ENCODE assay signal across 9 cellular contexts in the genomic region with DNA sequence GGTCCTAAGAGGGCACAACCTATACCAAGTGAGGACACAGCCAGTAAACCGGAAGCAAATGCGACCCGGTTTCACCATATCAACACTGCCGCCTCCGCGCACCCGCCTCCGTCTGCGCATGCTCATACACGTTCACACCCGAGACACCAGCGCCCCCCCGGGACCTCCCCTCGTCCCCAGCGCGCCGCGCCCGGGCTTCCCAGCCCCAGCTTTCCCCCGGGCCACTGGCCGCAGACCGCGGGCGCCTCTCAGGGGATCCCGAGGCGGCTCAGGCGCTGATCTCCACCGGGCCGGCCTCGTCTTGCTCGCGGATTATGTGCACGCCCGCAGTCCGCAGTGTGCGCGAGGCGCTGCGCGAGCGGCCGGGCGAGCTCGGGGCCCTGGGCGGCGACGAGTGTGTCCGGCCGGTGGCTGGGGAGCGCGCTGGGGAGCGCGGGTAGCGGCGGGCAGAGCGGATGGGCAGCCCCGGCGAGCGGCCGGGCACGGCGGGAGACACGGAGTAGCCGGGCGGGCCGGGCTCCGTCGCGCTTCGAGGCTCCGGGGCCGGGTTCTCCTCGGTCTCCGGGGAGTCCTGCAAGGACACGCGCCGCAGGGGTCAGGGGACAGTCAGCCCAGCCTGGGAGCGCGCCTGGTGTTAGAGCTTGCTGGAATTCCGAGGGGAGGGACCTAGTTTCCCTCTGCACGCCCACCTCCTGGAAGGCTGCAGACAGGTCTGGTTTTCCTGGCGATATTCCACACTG. TPM values are rescaled to one million over a fixed set of nuclear protein-coding genes. Genes with fewer than 3 reads are reported as not detected.
DNase-seq lines count a peak whose midpoint lies in the region; FAIRE-seq and TF ChIP-seq lines count a peak whose summit lies in the region.
"Had no signal": no experiment of that assay in that cellular context is flagged by ENCODE, and none has a peak within 500 bp of the region (broad histone marks: within the 10 kb centered on the region; RNA-seq: fewer than 3 reads in every experiment).

No MANE protein-coding gene starts in this region.

- peak overlapping the region in 1 of 2 donors; percentile 55 for H3K27ac ChIP-seq in small intestine (ENCODE audit: low read depth in 1 of 2, low read length in 1 of 2)

- H3K4me1 ChIP-seq in iPS-15b (ENCODE audit: control insufficient read depth, insufficient read depth, low read length) (peaks cover 3% of the 10 kb centered on the region), small intestine (ENCODE audit: control insufficient read depth in 2 of 2, insufficient read depth in 1 of 2, low read depth in 1 of 2, low read length in 1 of 2) (no peaks in the 10 kb centered on the region)

- CTCF ChIA-PET in AG04449 (lab: Yijun Ruan, JAX) (interaction anchor here (1.0 to 2.0 kb wide), 8 partner anchors 10 to 48 kb away, joined by 3 to 8 read pairs (median 4); a partner anchor contains a TSS), HEK293T (lab: Yijun Ruan, JAX) (interaction anchor here (0.6 kb wide), 1 partner anchor 34 kb away, joined by 3 read pairs; no protein-coding TSS in a partner anchor)

- H3K9me3 ChIP-seq in iPS-15b (ENCODE audit: control insufficient read depth, insufficient read depth, low read length) (no peaks in the 10 kb centered on the region), small intestine (ENCODE audit: control insufficient read depth, low read depth) (no peaks in the 10 kb centered on the region)

- FAIRE-seq in small intestine (lab: Jason Lieb, UNC) = no peak

- peaks cover 3% of the 10 kb centered on the region for H3K4me1 Mint-ChIP-seq in T-helper 1 cell treated with Interleukin-12 subunit alpha and Interleukin-12 subunit beta and Interleukin-4 antibody, amounts not matched to agents 30 μg/mL and 1 μg/mL, for 36 hours (ENCODE audit: low read depth)

- 7 to 19% (median 13%) methylated on average over 65 to 82 of the region's 82 CpGs for WGBS in small intestine, 3 donors

- POLR2A ChIA-PET in AG04449 (lab: Yijun Ruan, JAX) = interaction anchor here (1.3 to 1.8 kb wide), 2 partner anchors 21 to 299 kb away, joined by 5 read pairs; a partner anchor contains a TSS
- POLR2A ChIA-PET in HEK293T (lab: Yijun Ruan, JAX) = no interaction called here

- H3K27me3 Mint-ChIP-seq in T-helper 1 cell treated with Interleukin-12 subunit alpha and Interleukin-12 subunit beta and Interleukin-4 antibody, amounts not matched to agents 30 μg/mL and 1 μg/mL, for 36 hours (ENCODE audit: low read depth) = peaks cover 21% of the 10 kb centered on the region

- DNase-seq in AG04449 (ENCODE audit: low read depth, low spot score) = no peak
- peak; percentile 31 for DNase-seq in HEK293T (ENCODE audit: extremely low spot score)
- peak; percentile 88 for DNase-seq in astrocyte of the hippocampus (ENCODE audit: low read depth, low spot score)
- peak; percentile 5 for DNase-seq in small intestine
- DNase-seq in NCI-H187 treated with DMSO at 0.1 percent for 48 hours (lab: John Stamatoyannopoulos, UW) = no peak
- no peak for DNase-seq in SHP77 treated with DMSO at 0.1 percent for 48 hours (lab: John Stamatoyannopoulos, UW)
- DNase-seq: DND-41 had no signal

- no peaks in the 10 kb centered on the region for H3K9me3 Mint-ChIP-seq in T-helper 1 cell treated with Interleukin-12 subunit alpha and Interleukin-12 subunit beta and Interleukin-4 antibody, amounts not matched to agents 30 μg/mL and 1 μg/mL, for 36 hours

- peak; percentile 5 for TF ChIP-seq CTCF in AG04449 (IDR thresholded peaks at IDR 0.05; ENCODE audit: insufficient read depth, low read length, missing control alignments)

- no peak overlapping the region for H3K9ac ChIP-seq in iPS-15b (ENCODE audit: low read depth, low read length)

- H3K4me3 ChIP-seq in AG04449 (ENCODE audit: low read depth, low read length) (peak overlapping the region; percentile 54), iPS-15b (ENCODE audit: low read depth, low read length) (peak overlapping the region; percentile 45), small intestine (ENCODE audit: low read depth in 1 of 2, low read length in 2 of 2) (peak overlapping the region in 1 of 2 donors; percentile 47)

- H3K36me3 Mint-ChIP-seq in T-helper 1 cell treated with Interleukin-12 subunit alpha and Interleukin-12 subunit beta and Interleukin-4 antibody, amounts not matched to agents 30 μg/mL and 1 μg/mL, for 36 hours (ENCODE audit: low read depth) = no peaks in the 10 kb centered on the region

- H3K27ac Mint-ChIP-seq in T-helper 1 cell treated with Interleukin-12 subunit alpha and Interleukin-12 subunit beta and Interleukin-4 antibody, amounts not matched to agents 30 μg/mL and 1 μg/mL, for 36 hours = no peak overlapping the region

- H3K4me3 Mint-ChIP-seq in T-helper 1 cell treated with Interleukin-12 subunit alpha and Interleukin-12 subunit beta and Interleukin-4 antibody, amounts not matched to agents 30 μg/mL and 1 μg/mL, for 36 hours = peak overlapping the region; percentile 45

- H3K36me3 ChIP-seq in iPS-15b (ENCODE audit: control insufficient read depth, insufficient read depth, low read length) (no peaks in the 10 kb centered on the region), small intestine (ENCODE audit: control insufficient read depth in 2 of 2, insufficient read depth in 2 of 2, low read length in 2 of 2) (no peaks in the 10 kb centered on the region)

- peaks cover 72% of the 10 kb centered on the region for H3K27me3 ChIP-seq in iPS-15b (ENCODE audit: control insufficient read depth, insufficient read depth, low read length)
- no peaks in the 10 kb centered on the region for H3K27me3 ChIP-seq in small intestine (ENCODE audit: control insufficient read depth in 2 of 2, insufficient read depth in 2 of 2, low read length in 2 of 2)

TF ChIP-seq in HEK293T, 16 proteins besides CTCF, POLR2A, EP300 and RAD21:
- TF ChIP-seq L3MBTL2 (conservative IDR thresholded peaks at IDR 0.05) (peak; percentile 44), HDGF (IDR thresholded peaks at IDR 0.05; ENCODE audit: borderline replicate concordance) (no peak)
TF ChIP-seq in HEK293T: peak in this region for 1.

RNA-seq across cellular contexts. Expression of a gene that starts 2.0 kb away (rescaled TPM):
- polyA plus RNA-seq in small intestine = under 1 TPM in 1 of 3 donors, not detected in 2; 0.06 TPM

RNA-seq across cellular contexts. Expression of a gene that starts 14.8 kb away (rescaled TPM):
- polyA plus RNA-seq in small intestine = under 1 TPM in 1 of 3 donors, not detected in 2; 0.67 TPM

RNA-seq across cellular contexts. Expression of a gene that starts 23.4 kb away (rescaled TPM):
- polyA plus RNA-seq in small intestine = 1 to 10 TPM in 2 of 3 donors, under 1 TPM in 1; 0.45 to 8.9 (median 1.4) TPM

RNA-seq across cellular contexts. Expression of a gene that starts 33.0 kb away (rescaled TPM):
- polyA plus RNA-seq in small intestine = under 1 TPM; 0.22 to 0.92 (median 0.27) TPM

RNA-seq across cellular contexts. Expression of a gene that starts 55.8 kb away (rescaled TPM):
- polyA plus RNA-seq in small intestine = 10 to 100 TPM in 2 of 3 donors, 1 to 10 TPM in 1; 4.5 to 11.6 (median 11.2) TPM

Comparison
In these comparisons a context has a peak if more than half of its experiments do, and no peak if none do; other contexts are left out.
1. DNase-seq: peak in HEK293T (single experiment), astrocyte of the hippocampus (single experiment) and small intestine (single experiment); none in AG04449 (single experiment), NCI-H187 treated with DMSO at 0.1 percent for 48 hours (single experiment) and SHP77 treated with DMSO at 0.1 percent for 48 hours (single experiment).